ENCODE assay signal across 9 cellular contexts in the genomic region with DNA sequence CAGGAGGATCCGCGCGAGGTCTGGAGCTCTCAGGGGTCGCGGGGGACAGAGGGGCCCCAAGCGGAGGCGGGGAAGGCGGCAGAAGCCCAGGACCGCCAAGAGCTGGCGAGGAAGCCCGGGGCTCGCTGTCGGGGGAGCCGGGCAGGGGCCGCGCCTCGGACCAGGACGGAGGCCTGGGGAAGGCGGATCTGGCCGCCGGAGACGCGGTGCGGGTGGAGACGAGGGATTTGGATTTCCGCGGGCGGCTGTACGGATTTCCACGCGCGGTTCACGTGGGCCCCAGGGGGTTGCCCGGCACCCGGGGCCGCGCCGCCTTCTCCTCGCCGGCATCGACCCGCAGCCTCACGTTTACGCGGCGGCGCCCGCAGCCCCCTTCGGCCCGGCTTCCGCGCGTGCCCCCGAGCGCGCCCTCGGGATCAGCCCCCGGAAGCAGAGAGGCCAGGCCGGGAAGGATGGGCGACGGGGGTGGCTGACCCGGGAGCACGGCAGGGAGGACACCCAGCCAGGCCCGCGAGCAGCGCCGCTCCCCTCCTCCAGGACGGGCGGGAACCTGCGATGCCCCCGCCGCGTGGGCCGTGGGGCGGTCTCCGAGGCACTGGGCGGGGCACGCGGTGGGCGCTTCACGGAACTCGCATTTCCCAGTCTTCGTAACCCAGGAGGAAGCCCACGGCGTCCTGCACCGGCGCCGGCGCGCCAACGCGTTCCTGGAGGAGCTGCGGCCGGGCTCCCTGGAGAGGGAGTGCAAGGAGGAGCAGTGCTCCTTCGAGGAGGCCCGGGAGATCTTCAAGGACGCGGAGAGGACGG. TPM values are rescaled to one million over a fixed set of nuclear protein-coding genes. Genes with fewer than 3 reads are reported as not detected.
A peak's percentile ranks its signal among the peaks of the same experiment; 100 is the strongest.
DNase-seq lines count a peak whose midpoint lies in the region; ATAC-seq and TF ChIP-seq lines count a peak whose summit lies in the region.
"Had no signal": no experiment of that assay in that cellular context is flagged by ENCODE, and none has a peak within 500 bp of the region (broad histone marks: within the 10 kb centered on the region; RNA-seq: fewer than 3 reads in every experiment).

No MANE protein-coding gene starts in this region.

- H3K9me3 ChIP-seq in breast epithelium (no peaks in the 10 kb centered on the region), mammary epithelial cell (replicated peaks; ENCODE audit: insufficient read depth, low read length) (peaks cover 9% of the 10 kb centered on the region), endodermal cell (ENCODE audit: control insufficient read depth, low read length) (no peaks in the 10 kb centered on the region), vagina (no peaks in the 10 kb centered on the region)

- CTCF ChIA-PET in mammary epithelial cell (lab: Charles Lee; ENCODE audit: low non-redundant PET) = no interaction called here

- H2AFZ ChIP-seq in mammary epithelial cell (ENCODE audit: low read depth, low read length) = no peak overlapping the region

- H3K4me3 Mint-ChIP-seq in endodermal cell (peak overlapping the region; percentile 44), nephron progenitor cell (peak overlapping the region; percentile 52)
- no peak overlapping the region for H3K4me3 Mint-ChIP-seq in stimulated activated memory B cell treated with anti-CD40 and anti-IgM and Interleukin-4, amounts not matched to agents 10 μg/mL and 1 μg/mL and 100 μg/mL, for 72 hours

- ATAC-seq in stimulated activated memory B cell treated with anti-CD40 and anti-IgM and Interleukin-4, amounts not matched to agents 10 μg/mL and 1 μg/mL and 100 μg/mL, for 72 hours = no peak

- dilution Hi-C loops in mammary epithelial cell (cut with HindIII; ENCODE audit: low sequenced_read_pairs) = no loop called here

- H3K4me1 ChIP-seq in breast epithelium (peaks cover 6% of the 10 kb centered on the region in 2 donors), mammary epithelial cell (ENCODE audit: insufficient read depth, low read length) (no peaks in the 10 kb centered on the region), endodermal cell (ENCODE audit: control insufficient read depth, insufficient read depth, low read length) (peaks cover 7% of the 10 kb centered on the region), vagina (peaks cover 17% of the 10 kb centered on the region)

- H3K27me3 Mint-ChIP-seq in endodermal cell (ENCODE audit: insufficient read depth) (peaks cover 28% of the 10 kb centered on the region), nephron progenitor cell (ENCODE audit: low read depth, poor library complexity) (peaks cover 27% of the 10 kb centered on the region)
- peaks cover 6% of the 10 kb centered on the region for H3K27me3 Mint-ChIP-seq in stimulated activated memory B cell treated with anti-CD40 and anti-IgM and Interleukin-4, amounts not matched to agents 10 μg/mL and 1 μg/mL and 100 μg/mL, for 72 hours

- no peaks in the 10 kb centered on the region for H3K79me2 ChIP-seq in mammary epithelial cell (ENCODE audit: insufficient read depth, low read length)

- TF ChIP-seq POLR2A in breast epithelium (IDR thresholded peaks at IDR 0.05) = no peak
- TF ChIP-seq POLR2A in vagina (IDR thresholded peaks at IDR 0.05) = no peak

- TF ChIP-seq CTCF in breast epithelium (IDR thresholded peaks at IDR 0.05) (no peak), mammary epithelial cell (conservative IDR thresholded peaks at IDR 0.05 in 1 of 2, IDR thresholded peaks at IDR 0.05 in 1 of 2; ENCODE audit: extremely low read depth in 1 of 2, insufficient read depth in 1 of 2, low read depth in 1 of 2, low read length in 2 of 2) (no peak), endodermal cell (conservative IDR thresholded peaks at IDR 0.05) (no peak), nephron progenitor cell (IDR thresholded peaks at IDR 0.05) (no peak), vagina (IDR thresholded peaks at IDR 0.05) (no peak)

- DNase-seq in breast epithelium (ENCODE audit: low spot score in 2 of 2) = no peak
- DNase-seq in mammary epithelial cell = no peak
- DNase-seq in endodermal cell = peak; percentile 62
- DNase-seq in nephron progenitor cell = peak; percentile 49
- DNase-seq in vagina (ENCODE audit: extremely low spot score in 2 of 2) = no peak
- no peak for DNase-seq in NCI-H2196 (lab: John Stamatoyannopoulos, UW; ENCODE audit: unreplicated experiment)
- DNase-seq in C1 segment of cervical spinal cord (lab: John Stamatoyannopoulos, UW) = no peak
- DNase-seq: cerebellar nuclear complex had no signal

- H3K4me3 ChIP-seq in breast epithelium (peak overlapping the region; percentile 34 to 75 (median 54)), mammary epithelial cell (replicated peaks in 1 of 3; ENCODE audit: insufficient read depth in 1 of 3, low read depth in 2 of 3, low read length in 3 of 3) (no peak overlapping the region), endodermal cell (ENCODE audit: low read length) (peak overlapping the region; percentile 35), vagina (peak overlapping the region; percentile 44 to 60)

- H3K4me1 Mint-ChIP-seq in endodermal cell (peaks cover 10% of the 10 kb centered on the region), nephron progenitor cell (peaks cover under 1% of the 10 kb centered on the region)
- H3K4me1 Mint-ChIP-seq in stimulated activated memory B cell treated with anti-CD40 and anti-IgM and Interleukin-4, amounts not matched to agents 10 μg/mL and 1 μg/mL and 100 μg/mL, for 72 hours = no peaks in the 10 kb centered on the region

- 0% methylated on average over 3 of the region's 99 CpGs for WGBS in mammary epithelial cell (ENCODE audit: low coverage, missing lambda C conversion rate)
- 3 to 11% methylated on average over 41 to 99 of the region's 99 CpGs for WGBS in endodermal cell (ENCODE audit: insufficient coverage in 1 of 2, insufficient read length in 1 of 2), 2 experiments

- H3K27me3 ChIP-seq in breast epithelium = peaks cover 11 to 24% of the 10 kb centered on the region in 2 donors
- H3K27me3 ChIP-seq in mammary epithelial cell (ENCODE audit: insufficient read depth, low read length) = peaks cover 16% of the 10 kb centered on the region
- peaks cover 45% of the 10 kb centered on the region for H3K27me3 ChIP-seq in endodermal cell (ENCODE audit: control insufficient read depth, insufficient read depth, low read length, poor library complexity, severe bottlenecking)
- no peaks in the 10 kb centered on the region for H3K27me3 ChIP-seq in vagina

- H3K9ac ChIP-seq in mammary epithelial cell (ENCODE audit: insufficient read depth, low read length) = no peak overlapping the region
- H3K9ac ChIP-seq in endodermal cell (ENCODE audit: extremely low read depth, low read length, poor library complexity, severe bottlenecking) = no peak overlapping the region

- no TSS peak for BruUV-seq in mammary epithelial cell (replicated peaks; lab: Mats Ljungman, UMichigan)

- intact Hi-C loops in breast epithelium (cut with DNase I; ENCODE audit: low total_unique reads) = no loop called here
- intact Hi-C loops in mammary epithelial cell (cut with micrococcal nuclease) = no loop called here
- intact Hi-C loops in vagina (cut with DNase I) = no loop called here

- H3K4me2 ChIP-seq in mammary epithelial cell (ENCODE audit: insufficient read depth, low read depth, low read length) = no peak overlapping the region

- in situ Hi-C loops in mammary epithelial cell (cut with MboI; ENCODE audit: low sequenced_read_pairs in 2 of 2) = no loop called here

- H4K20me1 ChIP-seq in mammary epithelial cell (ENCODE audit: insufficient read depth, low read length) = no peaks in the 10 kb centered on the region

- H3K27ac Mint-ChIP-seq in endodermal cell = no peak overlapping the region
- H3K27ac Mint-ChIP-seq in nephron progenitor cell = no peak overlapping the region
- no peak overlapping the region for H3K27ac Mint-ChIP-seq in stimulated activated memory B cell treated with anti-CD40 and anti-IgM and Interleukin-4, amounts not matched to agents 10 μg/mL and 1 μg/mL and 100 μg/mL, for 72 hours

- H3K36me3 Mint-ChIP-seq in endodermal cell (ENCODE audit: low read depth) = peaks cover 12% of the 10 kb centered on the region
- no peaks in the 10 kb centered on the region for H3K36me3 Mint-ChIP-seq in nephron progenitor cell (ENCODE audit: low read depth)
- H3K36me3 Mint-ChIP-seq in stimulated activated memory B cell treated with anti-CD40 and anti-IgM and Interleukin-4, amounts not matched to agents 10 μg/mL and 1 μg/mL and 100 μg/mL, for 72 hours = no peaks in the 10 kb centered on the region

- H3K9me3 Mint-ChIP-seq in endodermal cell = peaks cover 10% of the 10 kb centered on the region
- peaks cover 11% of the 10 kb centered on the region for H3K9me3 Mint-ChIP-seq in nephron progenitor cell
- H3K9me3 Mint-ChIP-seq in stimulated activated memory B cell treated with anti-CD40 and anti-IgM and Interleukin-4, amounts not matched to agents 10 μg/mL and 1 μg/mL and 100 μg/mL, for 72 hours = no peaks in the 10 kb centered on the region

- H3K27ac ChIP-seq in breast epithelium = no peak overlapping the region
- no peak overlapping the region for H3K27ac ChIP-seq in mammary epithelial cell (ENCODE audit: insufficient read depth, low read depth, low read length)
- no peak overlapping the region for H3K27ac ChIP-seq in endodermal cell (ENCODE audit: low read depth, low read length)
- no peak overlapping the region for H3K27ac ChIP-seq in vagina

- no peaks in the 10 kb centered on the region for H3K36me3 ChIP-seq in breast epithelium
- no peaks in the 10 kb centered on the region for H3K36me3 ChIP-seq in mammary epithelial cell (ENCODE audit: insufficient read depth, low read length)
- H3K36me3 ChIP-seq in endodermal cell (ENCODE audit: control insufficient read depth, insufficient read depth, low read length) = no peaks in the 10 kb centered on the region
- no peaks in the 10 kb centered on the region for H3K36me3 ChIP-seq in vagina

RNA-seq across cellular contexts. Expression of gene F7, which starts 4.7 kb away (rescaled TPM):
- total RNA-seq in breast epithelium (under 1 TPM; 0.15 to 0.48 (median 0.33) TPM), mammary epithelial cell (not detected), endodermal cell (1 to 10 TPM; 4.7 to 6.4 TPM), vagina (not detected)
- polyA plus RNA-seq in mammary epithelial cell = not detected
- not detected for polyA minus RNA-seq in mammary epithelial cell
- polyA plus RNA-seq in endodermal cell (2013, experiment 1 of 2) = 2.3 TPM
- polyA plus RNA-seq in endodermal cell (2013, experiment 2 of 2) = 1.2 TPM

RNA-seq across cellular contexts. Expression of gene F10, which starts 12.3 kb away (rescaled TPM):
- total RNA-seq in breast epithelium = 10 to 100 TPM in 1 of 3 donors, 1 to 10 TPM in 2; 5.1 to 63.2 (median 8.2) TPM
- total RNA-seq in mammary epithelial cell = not detected
- not detected for polyA plus RNA-seq in mammary epithelial cell
- not detected for polyA minus RNA-seq in mammary epithelial cell
- total RNA-seq in endodermal cell = 10 to 100 TPM; 18.7 to 32.4 TPM
- polyA plus RNA-seq in endodermal cell (2013, experiment 1 of 2) = 15.5 TPM
- 18.2 TPM for polyA plus RNA-seq in endodermal cell (2013, experiment 2 of 2)
- 16.7 TPM for total RNA-seq in vagina

RNA-seq across cellular contexts. Expression of gene PROZ, which starts 48.2 kb away (rescaled TPM):
- total RNA-seq in breast epithelium (not detected), mammary epithelial cell (not detected), endodermal cell (under 1 TPM; 0.40 to 0.84 TPM), vagina (not detected)
- not detected for polyA plus RNA-seq in mammary epithelial cell
- polyA minus RNA-seq in mammary epithelial cell = not detected
- 0.53 TPM for polyA plus RNA-seq in endodermal cell (2013, experiment 1 of 2)
- not detected for polyA plus RNA-seq in endodermal cell (2013, experiment 2 of 2)

Comparison
In these comparisons a context has a peak if more than half of its experiments do, and no peak if none do; other contexts are left out.
1. H3K4me3 ChIP-seq: peak in breast epithelium (3 of 3), endodermal cell (single experiment) and vagina (2 of 2); none in mammary epithelial cell (0 of 3).
2. RNA of gene F10, which starts 12.3 kb away (total RNA-seq): 18.7 to 32.4 TPM in endodermal cell, 16.7 TPM in vagina (single experiment) and 5.1 to 63.2 TPM in breast epithelium; not detected in mammary epithelial cell; every median in the first group is over 4 times any median in the second.
3. DNase-seq: peak in endodermal cell (single experiment) and nephron progenitor cell (single experiment); none in breast epithelium (0 of 2), mammary epithelial cell (single experiment), vagina (0 of 2), NCI-H2196 (single experiment) and C1 segment of cervical spinal cord (0 of 14).